Comparison of ENCODE assay signal across 19 cellular contexts in genomic region chr10:114376523-114376922, GRCh38. TPM values are rescaled to one million over a fixed set of nuclear protein-coding genes. Genes with fewer than 3 reads are reported as not detected.
DNase-seq lines count a peak whose midpoint lies in the region; ATAC-seq and TF ChIP-seq lines count a peak whose summit lies in the region.
"Had no signal": no experiment of that assay in that cellular context is flagged by ENCODE, and none has a peak within 500 bp of the region (broad histone marks: within the 10 kb centered on the region; RNA-seq: fewer than 3 reads in every experiment).

No MANE protein-coding gene starts in this region.

- H3K9me2 ChIP-seq in neural cell (ENCODE audit: insufficient read depth, low read length) (no peaks in the 10 kb centered on the region), MM.1S (replicated peaks; ENCODE audit: insufficient read depth, low read length) (no peaks in the 10 kb centered on the region)

- DNase-seq in epithelial cell of esophagus (ENCODE audit: low read depth) (peak; percentile 19), smooth muscle cell (lab: John Stamatoyannopoulos, UW; ENCODE audit: unreplicated experiment) (no peak), uterus (no peak), MM.1S (no peak), NCI-H1436 treated with DMSO at 0.1 percent for 48 hours (lab: John Stamatoyannopoulos, UW) (no peak), DMS53 treated with DMSO at 0.1 percent for 48 hours (lab: John Stamatoyannopoulos, UW; ENCODE audit: unreplicated experiment) (no peak)
- DNase-seq: ACHN; BE2C; C1 segment of cervical spinal cord; CD4-positive, CD25-positive, alpha-beta regulatory T cell; CD8-positive, alpha-beta memory T cell; COR-L47; DMS 273 treated with DMSO at 0.1 percent for 48 hours; DMS53; HCEC 1CT had no signal

- no peak for TF ChIP-seq POLR2A in uterus (IDR thresholded peaks at IDR 0.05)

- WGBS in smooth muscle cell (ENCODE audit: low lambda C conversion rate): 68% methylated on average over 2 of the region's 2 CpGs

- H2AFZ ChIP-seq in neural cell (ENCODE audit: low read depth, low read length) (no peak overlapping the region), smooth muscle cell (ENCODE audit: low read depth) (no peak overlapping the region), MM.1S (ENCODE audit: low read length) (no peak overlapping the region)
- H2AFZ ChIP-seq: GM23338 had no signal

- no peaks in the 10 kb centered on the region for H3K79me2 ChIP-seq in neural cell (replicated peaks; ENCODE audit: insufficient read depth, low read length)
- peaks cover 69% of the 10 kb centered on the region for H3K79me2 ChIP-seq in smooth muscle cell (ENCODE audit: low read depth)
- H3K79me2 ChIP-seq in MM.1S (ENCODE audit: low read length): no peaks in the 10 kb centered on the region

- no peak for TF ChIP-seq CTCF in epithelial cell of esophagus (IDR thresholded peaks at IDR 0.05; ENCODE audit: insufficient read depth, low read depth, low read length, missing control alignments)
- no peak for TF ChIP-seq CTCF in neural cell (IDR thresholded peaks at IDR 0.05; ENCODE audit: poor library complexity, severe bottlenecking)
- no peak for TF ChIP-seq CTCF in smooth muscle cell (IDR thresholded peaks at IDR 0.05; ENCODE audit: borderline replicate concordance, insufficient read depth, poor library complexity, severe bottlenecking)
- no peak for TF ChIP-seq CTCF in uterus (IDR thresholded peaks at IDR 0.05)
- no peak for TF ChIP-seq CTCF in MM.1S (IDR thresholded peaks at IDR 0.05; ENCODE audit: low read length)

- no peak for ATAC-seq in GM18519 (IDR thresholded peaks at IDR 0.05; ENCODE audit: low FRiP score, unreplicated experiment)
- ATAC-seq: GM23338 had no signal

- H3K4me2 ChIP-seq in neural cell (ENCODE audit: low read length): no peak overlapping the region
- peak overlapping the region; percentile 14 for H3K4me2 ChIP-seq in smooth muscle cell
- no peak overlapping the region for H3K4me2 ChIP-seq in MM.1S (ENCODE audit: low read depth, low read length)
- H3K4me2 ChIP-seq: GM23338 had no signal

- H3K27me3 ChIP-seq in neural cell (ENCODE audit: insufficient read depth, low read depth, low read length): no peaks in the 10 kb centered on the region
- H3K27me3 ChIP-seq in smooth muscle cell (ENCODE audit: low read depth): no peaks in the 10 kb centered on the region
- H3K27me3 ChIP-seq in uterus: no peaks in the 10 kb centered on the region
- H3K27me3 ChIP-seq in MM.1S (replicated peaks; ENCODE audit: insufficient read depth, low read length): no peaks in the 10 kb centered on the region
- H3K27me3 ChIP-seq: BE2C had no signal

- H4K20me1 ChIP-seq in neural cell (ENCODE audit: insufficient read depth) (no peaks in the 10 kb centered on the region), smooth muscle cell (ENCODE audit: low read depth) (peaks cover 30% of the 10 kb centered on the region), MM.1S (ENCODE audit: insufficient read depth, low read length) (no peaks in the 10 kb centered on the region)

- peaks cover 25% of the 10 kb centered on the region for H3K4me1 ChIP-seq in smooth muscle cell (ENCODE audit: low read depth)
- H3K4me1 ChIP-seq in uterus: peaks cover 3 to 4% of the 10 kb centered on the region in 2 donors
- H3K4me1 ChIP-seq in MM.1S (ENCODE audit: low read length): no peaks in the 10 kb centered on the region
- H3K4me1 ChIP-seq: BE2C had no signal

- no peak for TF ChIP-seq RAD21 in neural cell (conservative IDR thresholded peaks at IDR 0.05)

- H3K4me3 ChIP-seq in epithelial cell of esophagus (ENCODE audit: low read length) (no peak overlapping the region), neural cell (ENCODE audit: low read length) (no peak overlapping the region), smooth muscle cell (no peak overlapping the region), uterus (no peak overlapping the region), MM.1S (ENCODE audit: low read length) (no peak overlapping the region)
- H3K4me3 ChIP-seq: GM23338 had no signal

- H3F3A ChIP-seq in neural cell (ENCODE audit: insufficient read depth, low read length, poor library complexity, severe bottlenecking): no peaks in the 10 kb centered on the region
- peaks cover 39% of the 10 kb centered on the region for H3F3A ChIP-seq in smooth muscle cell (ENCODE audit: low read depth)
- no peaks in the 10 kb centered on the region for H3F3A ChIP-seq in MM.1S (ENCODE audit: insufficient read depth, low read length)

- no peaks in the 10 kb centered on the region for H3K9me3 ChIP-seq in neural cell (ENCODE audit: low read length)
- H3K9me3 ChIP-seq in smooth muscle cell (replicated peaks; ENCODE audit: low read depth): no peaks in the 10 kb centered on the region
- no peaks in the 10 kb centered on the region for H3K9me3 ChIP-seq in uterus
- no peaks in the 10 kb centered on the region for H3K9me3 ChIP-seq in MM.1S (replicated peaks; ENCODE audit: insufficient read depth, low read length)
- H3K9me3 ChIP-seq: BE2C had no signal

- no peak for TF ChIP-seq EP300 in neural cell (conservative IDR thresholded peaks at IDR 0.05; ENCODE audit: poor library complexity, severe bottlenecking)

- intact Hi-C loops in uterus (cut with DNase I; ENCODE audit: low total_unique reads): no loop called here

- no peaks in the 10 kb centered on the region for H3K36me3 ChIP-seq in neural cell (ENCODE audit: insufficient read depth, low read length)
- H3K36me3 ChIP-seq in smooth muscle cell (ENCODE audit: low read depth): no peaks in the 10 kb centered on the region
- no peaks in the 10 kb centered on the region for H3K36me3 ChIP-seq in uterus
- no peaks in the 10 kb centered on the region for H3K36me3 ChIP-seq in MM.1S (replicated peaks; ENCODE audit: insufficient read depth, low read length)
- H3K36me3 ChIP-seq: BE2C had no signal

- no peak overlapping the region for H3K9ac ChIP-seq in neural cell (ENCODE audit: low read length)
- H3K9ac ChIP-seq in smooth muscle cell (ENCODE audit: low read depth): no peak overlapping the region
- H3K9ac ChIP-seq in MM.1S (ENCODE audit: low read length): no peak overlapping the region

- H3K27ac ChIP-seq in neural cell (ENCODE audit: low read length) (no peak overlapping the region), smooth muscle cell (ENCODE audit: low read depth) (no peak overlapping the region), uterus (peak overlapping the region; percentile 29 to 86), MM.1S (ENCODE audit: low read length) (no peak overlapping the region)
- H3K27ac ChIP-seq: HL-60 had no signal

TF ChIP-seq in neural cell, 6 proteins besides CTCF, POLR2A, EP300 and RAD21:
- peak; percentile 73 for TF ChIP-seq REST (IDR thresholded peaks at IDR 0.05; ENCODE audit: borderline replicate concordance)
- no peak for TF ChIP-seq POLR2AphosphoS5 (IDR thresholded peaks at IDR 0.05)

RNA-seq across cellular contexts. Expression of gene AFAP1L2, which starts 27.8 kb away (rescaled TPM):
- polyA plus RNA-seq in neural cell (0.88 and 1.2 TPM in 2 replicates), smooth muscle cell (35.4 and 43.3 TPM in 2 replicates)
- polyA minus RNA-seq in neural cell: 1.4 and 1.5 TPM in 2 replicates
- total RNA-seq in smooth muscle cell (36.7 and 47.2 TPM in 2 replicates), uterus (10 to 100 TPM; 28.4 to 86.6 (median 48.6) TPM)

Comparison
In these comparisons a context has a peak if more than half of its experiments do, and no peak if none do; other contexts are left out.
1. H3K27ac ChIP-seq: peak in uterus (2 of 2); none in neural cell (single experiment), smooth muscle cell (single experiment) and MM.1S (single experiment).